In genomic region chr7:155559519-155560108, GRCh38 we compare ENCODE assay signal across 2 cellular contexts.
TF ChIP-seq lines count a peak whose summit lies in the region.

No MANE protein-coding gene starts in this region.

TF ChIP-seq in GM23338, 12 proteins besides CTCF, POLR2A, EP300 and RAD21:
- TF ChIP-seq EZH2 (IDR thresholded peaks at IDR 0.05; ENCODE audit: low read depth, unreplicated experiment) (no peak), POLR2AphosphoS5 (IDR thresholded peaks at IDR 0.05; ENCODE audit: low read depth) (no peak), CREB1 (CRISPR knock-in tag; IDR thresholded peaks at IDR 0.05; ENCODE audit: low read depth) (no peak), ZNF114 (CRISPR knock-in tag; IDR thresholded peaks at IDR 0.05) (no peak), ETS1 (IDR thresholded peaks at IDR 0.05) (no peak), STAT1 (IDR thresholded peaks at IDR 0.05; ENCODE audit: unreplicated experiment) (no peak), ZNF462 (CRISPR knock-in tag; IDR thresholded peaks at IDR 0.05) (no peak), ZNF331 (CRISPR knock-in tag; IDR thresholded peaks at IDR 0.05; ENCODE audit: low read depth) (no peak)

TF ChIP-seq in K562, 482 proteins besides CTCF, POLR2A, EP300 and RAD21:
- TF ChIP-seq SRSF1 (IDR thresholded peaks at IDR 0.05; ENCODE audit: low read depth, low read length) (no peak), ZNF3 (CRISPR knock-in tag; IDR thresholded peaks at IDR 0.05) (no peak), ARID2 (IDR thresholded peaks at IDR 0.05) (no peak), ZNF316 (IDR thresholded peaks at IDR 0.05) (no peak), ETV5 (CRISPR knock-in tag; IDR thresholded peaks at IDR 0.05; ENCODE audit: low read depth) (no peak), ZNF57 (CRISPR knock-in tag; IDR thresholded peaks at IDR 0.05) (no peak), REST (CRISPR knock-in tag; IDR thresholded peaks at IDR 0.05; ENCODE audit: low read depth) (no peak), CHCHD3 (CRISPR knock-in tag; IDR thresholded peaks at IDR 0.05) (no peak), CREB1 (IDR thresholded peaks at IDR 0.05) (no peak), CREB1 (CRISPR knock-in tag; IDR thresholded peaks at IDR 0.05) (no peak), HDAC2 (IDR thresholded peaks at IDR 0.05) (no peak), BHLHE40 (IDR thresholded peaks at IDR 0.05; ENCODE audit: low read length) (no peak), SRSF3 (IDR thresholded peaks at IDR 0.05; ENCODE audit: insufficient read depth, low read length) (no peak), RREB1 (CRISPR knock-in tag; IDR thresholded peaks at IDR 0.05) (no peak), E2F1 (CRISPR knock-in tag; IDR thresholded peaks at IDR 0.05) (no peak), NCOA1 (IDR thresholded peaks at IDR 0.05; ENCODE audit: low read depth) (no peak), TOE1 (IDR thresholded peaks at IDR 0.05; ENCODE audit: borderline replicate concordance) (no peak), TOE1 (CRISPR knock-in tag; IDR thresholded peaks at IDR 0.05; ENCODE audit: borderline replicate concordance, low read depth) (no peak), CUX1 (CRISPR knock-in tag; IDR thresholded peaks at IDR 0.05) (no peak)
